ENCODE assay signal across 8 cellular contexts in genomic region chr19:44746946-44747738, GRCh38. TPM values are rescaled to one million over a fixed set of nuclear protein-coding genes. Genes with fewer than 3 reads are reported as not detected.
DNase-seq lines count a peak whose midpoint lies in the region; ATAC-seq and TF ChIP-seq lines count a peak whose summit lies in the region.

No MANE protein-coding gene starts in this region.

- DNase-seq in ELF-1 (ENCODE audit: low read depth, low spot score) (peak; percentile 79), HCT116 (ENCODE audit: low read depth, low spot score) (peak; percentile 81), NCI-H510A (lab: John Stamatoyannopoulos, UW) (peak; percentile 71), memory B cell (ENCODE audit: low spot score in 2 of 2) (peak; percentile 77 to 78)
- peak; percentile 97 for DNase-seq in activated CD8-positive, alpha-beta memory T cell treated with anti-CD3 and anti-CD28 coated beads for 24 hours
- peak; percentile 89 for DNase-seq in effector CD8-positive, alpha-beta T cell (lab: John Stamatoyannopoulos, UW)
- DNase-seq in stimulated activated CD8-positive, alpha-beta memory T cell treated with anti-CD3 and anti-CD28 coated beads, Interleukin-12 subunit alpha, Interleukin-12 subunit beta, amount 100 ng/mL, for 24 hours (ENCODE audit: extremely low read depth) = peak; percentile 85

- CTCF ChIA-PET in HCT116 (lab: Charles Lee) = no interaction called here

- H3K27me3 ChIP-seq in HCT116 (ENCODE audit: insufficient read depth, low read length) = no peaks in the 10 kb centered on the region

- POLR2A ChIA-PET in HCT116 (lab: Charles Lee) = no interaction called here

- no TSS peak for BruUV-seq in HCT116 (replicated peaks; lab: Mats Ljungman, UMichigan)

- no peak for TF ChIP-seq CTCF in HCT116 (IDR thresholded peaks at IDR 0.05 in 2 of 3, conservative IDR thresholded peaks at IDR 0.05 in 1 of 3; ENCODE audit: borderline replicate concordance in 1 of 3, insufficient read depth in 1 of 3, low read depth in 2 of 3, low read length in 2 of 3)

- peak overlapping the region; percentile 93 for H3K27ac Mint-ChIP-seq in memory B cell

- peak overlapping the region; percentile 45 to 85 for H3K4me3 ChIP-seq in HCT116 (replicated peaks in 1 of 2; ENCODE audit: low read depth in 1 of 2, low read length in 2 of 2)

- peak overlapping the region; percentile 89 for H3K4me3 Mint-ChIP-seq in memory B cell

- no peaks in the 10 kb centered on the region for H3K9me3 Mint-ChIP-seq in memory B cell

- peak overlapping the region; percentile 98 for H3K27ac ChIP-seq in HCT116 (ENCODE audit: low read depth, low read length)

- peak overlapping the region; percentile 89 for H3K9ac ChIP-seq in HCT116 (ENCODE audit: low read length)

- peaks cover 57 to 82% of the 10 kb centered on the region in 2 experiments for H3K4me1 ChIP-seq in HCT116 (ENCODE audit: control insufficient read depth in 1 of 2, insufficient read depth in 2 of 2, low read length in 2 of 2)

- peaks cover 53% of the 10 kb centered on the region for H3K4me1 Mint-ChIP-seq in memory B cell

- peak overlapping the region; percentile 81 for H3K4me2 ChIP-seq in HCT116 (ENCODE audit: low read length)

- no peak overlapping the region for H2AFZ ChIP-seq in HCT116 (ENCODE audit: low read depth, low read length, poor library complexity, severe bottlenecking)

- RAD21 ChIA-PET in HCT116 (lab: Charles Lee; ENCODE audit: low non-redundant PET in 1 of 2, low total read pairs in 2 of 2, uncharacterized antibody in 2 of 2, unreplicated experiment in 2 of 2) = no interaction called here

- peak; percentile 18 for TF ChIP-seq POLR2A in HCT116 (IDR thresholded peaks at IDR 0.05; ENCODE audit: borderline replicate concordance, extremely low read depth, insufficient read depth, insufficient read length)

- peaks cover 4 to 5% of the 10 kb centered on the region in 2 experiments; a peak in 2 of 4 replicates for H3K36me3 ChIP-seq in HCT116 (ENCODE audit: control insufficient read depth in 1 of 2, insufficient read depth in 2 of 2, low read length in 2 of 2)

- no peaks in the 10 kb centered on the region for H3K9me3 ChIP-seq in HCT116 (ENCODE audit: control insufficient read depth in 1 of 2, insufficient read depth in 1 of 2, low read depth in 1 of 2, low read length in 2 of 2)

- H3K9me2 ChIP-seq in HCT116 (ENCODE audit: insufficient read depth) = no peaks in the 10 kb centered on the region

- TF ChIP-seq RAD21 in HCT116 (IDR thresholded peaks at IDR 0.05; ENCODE audit: low read depth) = no peak

- peak; percentile 77 for ATAC-seq in HCT116
- ATAC-seq in memory B cell (ENCODE audit: low read depth) = peak; percentile 49
- no peak for ATAC-seq in HG03175 (IDR thresholded peaks at IDR 0.05; ENCODE audit: unreplicated experiment)

- H3K27me3 Mint-ChIP-seq in memory B cell = no peaks in the 10 kb centered on the region

- intact Hi-C loops in HCT116 (cut with micrococcal nuclease) = no loop called here

- peaks cover 3% of the 10 kb centered on the region for H3K36me3 Mint-ChIP-seq in memory B cell

- peaks cover 21% of the 10 kb centered on the region for H3K79me2 ChIP-seq in HCT116 (ENCODE audit: insufficient read depth, low read length)

- H4K20me1 ChIP-seq in HCT116 (ENCODE audit: insufficient read depth) = no peaks in the 10 kb centered on the region

TF ChIP-seq in HCT116, 20 proteins besides CTCF, POLR2A, EP300 and RAD21:
- TF ChIP-seq FOSL1 (IDR thresholded peaks at IDR 0.05; ENCODE audit: low read depth) (no peak; the same call in 1 of the 2 replicates), ATF3 (IDR thresholded peaks at IDR 0.05) (no peak), EZH2phosphoT487 (IDR thresholded peaks at IDR 0.05; ENCODE audit: borderline replicate concordance) (no peak), CBX3 (IDR thresholded peaks at IDR 0.05; ENCODE audit: low read depth) (peak; percentile 50; the same call in 1 of the 2 replicates), SP1 (IDR thresholded peaks at IDR 0.05; ENCODE audit: low read depth) (peak; percentile 89), POLR2AphosphoS5 (IDR thresholded peaks at IDR 0.05; ENCODE audit: low read depth, low read length) (peak; percentile 61; the same call in 1 of the 2 replicates), CEBPB (IDR thresholded peaks at IDR 0.05; ENCODE audit: low read depth) (no peak), YY1 (IDR thresholded peaks at IDR 0.05; ENCODE audit: extremely low read depth, insufficient replicate concordance, low read depth, low read length) (no peak), TCF7L2 (IDR thresholded peaks at IDR 0.05; ENCODE audit: borderline replicate concordance, extremely low read depth, insufficient read depth, insufficient read length) (no peak), SIN3A (IDR thresholded peaks at IDR 0.05; ENCODE audit: low read depth) (no peak), JUND (IDR thresholded peaks at IDR 0.05) (no peak; the same call in 1 of the 2 replicates), ZFX (IDR thresholded peaks at IDR 0.05) (no peak)
- TF ChIP-seq, protein P1, sequence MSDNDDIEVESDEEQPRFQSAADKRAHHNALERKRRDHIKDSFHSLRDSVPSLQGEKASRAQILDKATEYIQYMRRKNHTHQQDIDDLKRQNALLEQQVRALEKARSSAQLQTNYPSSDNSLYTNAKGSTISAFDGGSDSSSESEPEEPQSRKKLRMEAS (IDR thresholded peaks at IDR 0.05) = peak; percentile 18; the same call in 1 of the 2 replicates

RNA-seq across cellular contexts. Expression of gene BCL3, which starts 1.4 kb away (rescaled TPM):
- 37.9 TPM for total RNA-seq in HCT116 (2021; ENCODE audit: unreplicated experiment)
- 33.1 and 43.5 TPM in 2 replicates for polyA plus RNA-seq in HCT116 (2012)

RNA-seq across cellular contexts. Expression of gene CBLC, which starts 30.5 kb away (rescaled TPM):
- total RNA-seq in HCT116 (2021; ENCODE audit: unreplicated experiment) = 54.3 TPM
- polyA plus RNA-seq in HCT116 (2012) = 54.5 and 58.3 TPM in 2 replicates

RNA-seq across cellular contexts. Expression of gene CEACAM16, which starts 48.2 kb away (rescaled TPM):
- total RNA-seq in HCT116 (2021; ENCODE audit: unreplicated experiment) = not detected
- not detected in 2 replicates for polyA plus RNA-seq in HCT116 (2012)
